8 cellular contexts compared by ENCODE assay signal in genomic region chr1:59879556-59879955, GRCh38. TPM values are rescaled to one million over a fixed set of nuclear protein-coding genes. Genes with fewer than 3 reads are reported as not detected.
DNase-seq lines count a peak whose midpoint lies in the region; TF ChIP-seq lines count a peak whose summit lies in the region.

No MANE protein-coding gene starts in this region.

- H3K9me3 ChIP-seq in sigmoid colon, result peaks cover 0 to 8% (median 2%) of the 10 kb centered on the region in 4 donors

- no peak for TF ChIP-seq POLR2A in sigmoid colon (IDR thresholded peaks at IDR 0.05)

- DNase-seq in activated gamma-delta T cell treated with Interleukin-2 at 50 U/mL for 16 hours (peak; percentile 33), activated gamma-delta T cell (lab: John Stamatoyannopoulos, UW) (no peak), SW480 (ENCODE audit: low spot score) (peak; percentile 51), brain pericyte (ENCODE audit: low read depth, low spot score) (peak; percentile 4), kidney tubule cell (ENCODE audit: low spot score) (peak; percentile 74), sigmoid colon (no peak)
- peak; percentile 77 for DNase-seq in Jurkat, Clone E6-1 (ENCODE audit: low read depth, low spot score)
- peak; percentile 20 for DNase-seq in stimulated activated CD8-positive, alpha-beta memory T cell treated with anti-CD3 and anti-CD28 coated beads, Interleukin-15, amount 100 ng/mL, for 1 hour (ENCODE audit: low read depth)

- no peak overlapping the region for H3K4me3 ChIP-seq in Jurkat, Clone E6-1 (ENCODE audit: low read length)
- H3K4me3 ChIP-seq in sigmoid colon, result no peak overlapping the region

- no peak for TF ChIP-seq EP300 in sigmoid colon (IDR thresholded peaks at IDR 0.05)

- H3K27me3 ChIP-seq in sigmoid colon, result no peaks in the 10 kb centered on the region

- peak in 2 of 4 experiments; percentile 24 to 44 for TF ChIP-seq CTCF in sigmoid colon (IDR thresholded peaks at IDR 0.05)

- intact Hi-C loops in sigmoid colon (cut with DNase I), result no loop called here

- H3K36me3 ChIP-seq in sigmoid colon, result no peaks in the 10 kb centered on the region

- H3K27ac ChIP-seq in sigmoid colon, result no peak overlapping the region

- no peaks in the 10 kb centered on the region for H3K4me1 ChIP-seq in sigmoid colon

- 15 to 47% methylated on average over 5 of the region's 5 CpGs for WGBS in sigmoid colon, 2 donors

RNA-seq across cellular contexts. Expression of gene CYP2J2, which starts 47.0 kb away (rescaled TPM):
- polyA plus RNA-seq in Jurkat, Clone E6-1 (2012; ENCODE audit: insufficient read depth, insufficient read length), result 1.7 TPM
- 1 to 10 TPM in 1 of 4 donors, under 1 TPM in 2, not detected in 1; 0.54 to 1.1 (median 0.71) TPM for total RNA-seq in sigmoid colon
- 10 to 100 TPM in 1 of 3 donors, 1 to 10 TPM in 2; 4.2 to 26.9 (median 5.8) TPM for polyA plus RNA-seq in sigmoid colon

Comparison
In these comparisons a context has a peak if more than half of its experiments do, and no peak if none do; other contexts are left out.
1. DNase-seq: peak in activated gamma-delta T cell treated with Interleukin-2 at 50 U/mL for 16 hours (single experiment), Jurkat, Clone E6-1 (single experiment), SW480 (single experiment), brain pericyte (single experiment), kidney tubule cell (single experiment) and stimulated activated CD8-positive, alpha-beta memory T cell treated with anti-CD3 and anti-CD28 coated beads, Interleukin-15, amount 100 ng/mL, for 1 hour (single experiment); none in activated gamma-delta T cell (single experiment) and sigmoid colon (single experiment).